Comparison of ENCODE assay signal across 9 cellular contexts in the genomic region with DNA sequence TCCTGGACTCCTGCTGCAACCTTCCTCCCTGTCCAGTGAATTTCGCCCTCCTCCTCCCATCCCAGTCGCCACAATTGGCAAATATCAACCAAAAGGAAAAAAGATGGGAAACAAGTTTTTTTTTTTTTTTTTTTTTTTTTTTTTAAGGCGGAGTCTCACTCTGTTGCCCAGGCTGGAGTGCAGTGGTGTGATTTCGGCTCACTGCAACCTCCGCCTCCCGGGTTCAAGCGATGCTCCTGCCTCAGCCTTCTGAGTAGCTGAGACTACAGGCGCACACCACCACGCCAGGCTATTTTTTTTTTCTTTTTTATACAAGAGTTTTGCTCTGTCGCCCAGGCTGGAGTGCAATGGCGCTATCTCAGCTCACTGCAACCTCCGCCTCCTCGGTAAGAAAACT. TPM values are rescaled to one million over a fixed set of nuclear protein-coding genes. Genes with fewer than 3 reads are reported as not detected.
DNase-seq lines count a peak whose midpoint lies in the region; ATAC-seq, FAIRE-seq and TF ChIP-seq lines count a peak whose summit lies in the region.
"Not testable (repeated sequence)": the region's sequence is repeated elsewhere in the genome, so short reads cannot be mapped to it uniquely, and the experiment has no call there.
"Had no signal": no experiment of that assay in that cellular context is flagged by ENCODE, and none has a peak within 500 bp of the region (broad histone marks: within the 10 kb centered on the region; RNA-seq: fewer than 3 reads in every experiment).

No MANE protein-coding gene starts in this region.

- 35% methylated on average over 5 of the region's 13 CpGs for WGBS in K562 (ENCODE audit: insufficient coverage, low coverage, missing lambda C conversion rate)
- WGBS in prostate gland: 19% methylated on average over 13 of the region's 13 CpGs

- H3K36me3 Mint-ChIP-seq in Caco-2 (ENCODE audit: insufficient read depth, unreplicated experiment): not testable (repeated sequence)
- peaks cover 21% of the 10 kb centered on the region for H3K36me3 Mint-ChIP-seq in activated CD4-positive, alpha-beta T cell treated with anti-CD3 and anti-CD28 coated beads, Interleukin-2, amount 10 ng/mL, durations not matched to agents 7 days and 5 days (ENCODE audit: low read depth)

- not testable (repeated sequence) for H3K27me3 ChIP-seq in Caco-2 (replicated peaks; ENCODE audit: control insufficient read depth, insufficient read depth, low read length); Loucy (ENCODE audit: insufficient read depth, low read length, poor library complexity, severe bottlenecking); K562 (ENCODE audit: control insufficient read depth in 2 of 2, insufficient read depth in 2 of 2, low read length in 2 of 2); fibroblast of lung (ENCODE audit: control insufficient read depth, insufficient read depth, low read length); mucosa of rectum (ENCODE audit: control insufficient read depth in 2 of 2, insufficient read depth in 2 of 2, low read length in 2 of 2); prostate gland (replicated peaks; ENCODE audit: insufficient read depth); tibial artery

- not testable (repeated sequence) for TF ChIP-seq POLR2A in K562 (conservative IDR thresholded peaks at IDR 0.05); prostate gland (IDR thresholded peaks at IDR 0.05)

- H3K9me2 ChIP-seq in Loucy (replicated peaks; ENCODE audit: low read depth, low read length): not testable (repeated sequence)

- TF ChIP-seq CTCF in Caco-2 (IDR thresholded peaks at IDR 0.05; ENCODE audit: insufficient read depth in 1 of 2, low read depth in 1 of 2, low read length in 1 of 2, severe bottlenecking in 1 of 2, unreplicated experiment in 1 of 2); Loucy (conservative IDR thresholded peaks at IDR 0.05; ENCODE audit: low read length); K562 (IDR thresholded peaks at IDR 0.05 in 2 of 3, conservative IDR thresholded peaks at IDR 0.05 in 1 of 3; ENCODE audit: insufficient read depth in 2 of 3, low read depth in 1 of 3, low read length in 3 of 3); fibroblast of lung (conservative IDR thresholded peaks at IDR 0.05 in 1 of 2, IDR thresholded peaks at IDR 0.05 in 1 of 2; ENCODE audit: low read depth in 1 of 2, low read length in 2 of 2); prostate gland (IDR thresholded peaks at IDR 0.05); tibial artery (IDR thresholded peaks at IDR 0.05): not testable (repeated sequence)

- peak overlapping the region; percentile 62 for H3K27ac Mint-ChIP-seq in Caco-2 (ENCODE audit: unreplicated experiment)
- peak overlapping the region; percentile 36 for H3K27ac Mint-ChIP-seq in activated CD4-positive, alpha-beta T cell treated with anti-CD3 and anti-CD28 coated beads, Interleukin-2, amount 10 ng/mL, durations not matched to agents 7 days and 5 days

- CTCF ChIA-PET in Caco-2 (lab: Charles Lee): interaction anchor here (0.6 to 3.1 kb wide), 4 partner anchors 9 to 53 kb away, joined by 5 to 24 read pairs (median 8); partner anchors contain the start of gene NOL12
- CTCF ChIA-PET in activated CD4-positive, alpha-beta T cell treated with anti-CD3 and anti-CD28 coated beads, Interleukin-2, amount 10 ng/mL, durations not matched to agents 7 days and 5 days (lab: Charles Lee): interaction anchor here (0.9 to 2.5 kb wide), 5 partner anchors 11 to 74 kb away, joined by 3 to 10 read pairs (median 3); no protein-coding TSS in a partner anchor
- CTCF ChIA-PET in K562 (lab: Yijun Ruan, JAX; ENCODE audit: low intra/inter-chr PET ratio): not testable (repeated sequence)

- TF ChIP-seq EP300 in K562 (IDR thresholded peaks at IDR 0.05; ENCODE audit: low read length): not testable (repeated sequence)

- H3K9me3 ChIP-seq in Caco-2; Loucy (ENCODE audit: insufficient read depth, low read depth, low read length); K562 (replicated peaks; ENCODE audit: control insufficient read depth, insufficient read depth, low read depth, low read length); fibroblast of lung (ENCODE audit: control insufficient read depth, insufficient read depth, low read depth, low read length); mucosa of rectum (ENCODE audit: control insufficient read depth in 2 of 2, low read length in 2 of 2); prostate gland; tibial artery: not testable (repeated sequence)

- H3K9me3 Mint-ChIP-seq in Caco-2 (ENCODE audit: unreplicated experiment); activated CD4-positive, alpha-beta T cell treated with anti-CD3 and anti-CD28 coated beads, Interleukin-2, amount 10 ng/mL, durations not matched to agents 7 days and 5 days: not testable (repeated sequence)

- BruUV-seq in Caco-2 (replicated peaks; lab: Mats Ljungman, UMichigan); K562 (replicated peaks; lab: Mats Ljungman, UMichigan): not testable (repeated sequence)

- H3K9me1 ChIP-seq in K562 (ENCODE audit: control insufficient read depth, insufficient read depth, low read length): not testable (repeated sequence)

- H3K4me1 ChIP-seq in Caco-2; fibroblast of lung (ENCODE audit: control insufficient read depth, extremely low read depth, insufficient read depth, low read length); prostate gland (replicated peaks): not testable (repeated sequence)
- H3K4me1 ChIP-seq in Loucy (ENCODE audit: insufficient read depth, low read length, poor library complexity, severe bottlenecking) (peaks cover 13% of the 10 kb centered on the region), K562 (replicated peaks in 1 of 2; ENCODE audit: control insufficient read depth in 2 of 2, insufficient read depth in 2 of 2, low read length in 2 of 2) (peaks cover 2 to 16% of the 10 kb centered on the region in 2 experiments; a peak in 3 of 5 replicates), mucosa of rectum (ENCODE audit: control insufficient read depth in 2 of 2, insufficient read depth in 2 of 2, low read length in 2 of 2) (peaks cover 9 to 14% of the 10 kb centered on the region in 2 donors), tibial artery (peaks cover 0 to 20% (median 17%) of the 10 kb centered on the region in 4 donors)

- not testable (repeated sequence) for TF ChIP-seq RAD21 in K562 (CRISPR knock-in tag; conservative IDR thresholded peaks at IDR 0.05 in 1 of 2, IDR thresholded peaks at IDR 0.05 in 1 of 2)

- H3K27ac ChIP-seq in K562 (ENCODE audit: extremely low read depth, low read depth, low read length); fibroblast of lung (ENCODE audit: insufficient read depth, low read length); mucosa of rectum (ENCODE audit: low read depth in 2 of 2, low read length in 2 of 2); prostate gland: not testable (repeated sequence)
- peak overlapping the region; percentile 50 to 69 for H3K27ac ChIP-seq in tibial artery

- DNase-seq in Caco-2; activated CD4-positive, alpha-beta T cell treated with anti-CD3 and anti-CD28 coated beads, Interleukin-2, amount 10 ng/mL, durations not matched to agents 7 days and 5 days; K562 (ENCODE audit: extremely low read depth in 1 of 4, low spot score in 3 of 4); fibroblast of lung (ENCODE audit: low read depth in 2 of 2); prostate gland (ENCODE audit: low spot score); tibial artery: not testable (repeated sequence)

- FAIRE-seq in K562 (lab: Jason Lieb, UNC): not testable (repeated sequence)

- peak overlapping the region; percentile 55 for H3K4me3 Mint-ChIP-seq in Caco-2 (ENCODE audit: unreplicated experiment)
- peak overlapping the region; percentile 62 for H3K4me3 Mint-ChIP-seq in activated CD4-positive, alpha-beta T cell treated with anti-CD3 and anti-CD28 coated beads, Interleukin-2, amount 10 ng/mL, durations not matched to agents 7 days and 5 days

- H3K4me1 Mint-ChIP-seq in Caco-2 (ENCODE audit: low read depth, unreplicated experiment): peaks cover 13% of the 10 kb centered on the region
- H3K4me1 Mint-ChIP-seq in activated CD4-positive, alpha-beta T cell treated with anti-CD3 and anti-CD28 coated beads, Interleukin-2, amount 10 ng/mL, durations not matched to agents 7 days and 5 days: peaks cover 17% of the 10 kb centered on the region

- in situ Hi-C loops in K562 (cut with MboI): not testable (repeated sequence)

- not testable (repeated sequence) for H2AFZ ChIP-seq in Loucy (ENCODE audit: low read length); fibroblast of lung (ENCODE audit: low read length)
- H2AFZ ChIP-seq in K562 (ENCODE audit: low read depth, low read length): peak overlapping the region; percentile 65

- not testable (repeated sequence) for H3K79me2 ChIP-seq in Loucy (ENCODE audit: insufficient read depth, low read length); K562 (ENCODE audit: control insufficient read depth, insufficient read depth, low read length); fibroblast of lung (ENCODE audit: control insufficient read depth, insufficient read depth, low read length)

- not testable (repeated sequence) for H3K9ac ChIP-seq in Loucy (ENCODE audit: low read depth, low read length, poor library complexity, severe bottlenecking); fibroblast of lung (ENCODE audit: insufficient read depth, low read length); mucosa of rectum (ENCODE audit: low read depth in 1 of 2, low read length in 2 of 2)
- peak overlapping the region in 1 of 2 experiments; percentile 56; a peak in 1 of 4 replicates for H3K9ac ChIP-seq in K562 (ENCODE audit: insufficient read depth in 1 of 2, low read depth in 2 of 2, low read length in 2 of 2)

- not testable (repeated sequence) for H3K4me3 ChIP-seq in Caco-2 (ENCODE audit: low read depth, low read length); K562
- H3K4me3 ChIP-seq in Loucy (ENCODE audit: low read length, poor library complexity, severe bottlenecking) (peak overlapping the region; percentile 55), fibroblast of lung (replicated peaks in 1 of 4; ENCODE audit: control extremely low read depth in 1 of 4, insufficient read depth in 1 of 4, low read depth in 3 of 4, low read length in 4 of 4) (peak overlapping the region in 1 of 4 experiments; percentile 38), mucosa of rectum (ENCODE audit: low read length in 2 of 2) (peak overlapping the region; percentile 29 to 57), prostate gland (peak overlapping the region; percentile 13 to 16), tibial artery (peak overlapping the region; percentile 21 to 35)

- POLR2A ChIA-PET in Caco-2 (lab: Charles Lee); activated CD4-positive, alpha-beta T cell treated with anti-CD3 and anti-CD28 coated beads, Interleukin-2, amount 10 ng/mL, durations not matched to agents 7 days and 5 days (lab: Charles Lee): not testable (repeated sequence)
- POLR2A ChIA-PET in K562 (lab: Yijun Ruan, JAX): interaction anchor here (2.7 kb wide), 1 partner anchor 10 kb away, joined by 8 read pairs; the partner anchor contains the start of gene NOL12

- H3K36me3 ChIP-seq in Caco-2 (ENCODE audit: control insufficient read depth, insufficient read depth, low read length); prostate gland: not testable (repeated sequence)
- H3K36me3 ChIP-seq in Loucy (ENCODE audit: insufficient read depth, low read length): peaks cover 21% of the 10 kb centered on the region; the same call in 1 of the 2 replicates
- H3K36me3 ChIP-seq in K562 (ENCODE audit: control insufficient read depth, insufficient read depth, low read length): peaks cover 20% of the 10 kb centered on the region; the same call in 2 of the 3 replicates
- H3K36me3 ChIP-seq in fibroblast of lung (ENCODE audit: control insufficient read depth, insufficient read depth, low read length): peaks cover 11% of the 10 kb centered on the region
- H3K36me3 ChIP-seq in mucosa of rectum (ENCODE audit: control insufficient read depth in 2 of 2, insufficient read depth in 2 of 2, low read length in 2 of 2): peaks cover 18 to 28% of the 10 kb centered on the region in 2 donors
- H3K36me3 ChIP-seq in tibial artery: peaks cover 20 to 25% (median 23%) of the 10 kb centered on the region in 3 donors

- ATAC-seq in K562: not testable (repeated sequence)

- intact Hi-C loops in Caco-2 (cut with micrococcal nuclease; ENCODE audit: unreplicated experiment): loop anchor here (1.0 to 2.0 kb wide), 3 partner anchors 10 to 53 kb away; partner anchors contain the start of gene NOL12
- intact Hi-C loops in K562 (cut with micrococcal nuclease); prostate gland (cut with DNase I); tibial artery (cut with DNase I; ENCODE audit: low total_unique reads): not testable (repeated sequence)

- H3K27me3 Mint-ChIP-seq in Caco-2 (ENCODE audit: insufficient read depth, unreplicated experiment); activated CD4-positive, alpha-beta T cell treated with anti-CD3 and anti-CD28 coated beads, Interleukin-2, amount 10 ng/mL, durations not matched to agents 7 days and 5 days: not testable (repeated sequence)

- not testable (repeated sequence) for H4K20me1 ChIP-seq in Loucy (ENCODE audit: insufficient read depth, low read length, poor library complexity, severe bottlenecking); K562 (replicated peaks; ENCODE audit: control insufficient read depth, insufficient read depth, low read length); fibroblast of lung (ENCODE audit: control insufficient read depth, extremely low read depth, insufficient read depth, low read length)

- H3F3A ChIP-seq in Loucy (ENCODE audit: low read depth): not testable (repeated sequence)

- H3K4me2 ChIP-seq in Loucy (ENCODE audit: low read depth, low read length, poor library complexity, severe bottlenecking) (peak overlapping the region; percentile 67), K562 (ENCODE audit: insufficient read depth, low read length) (peak overlapping the region; percentile 67), fibroblast of lung (ENCODE audit: extremely low read depth, insufficient read depth, low read length) (peak overlapping the region; percentile 74)

RNA-seq across cellular contexts. Expression of gene TRIOBP, which starts 0.6 kb away (rescaled TPM):
- 30.7 and 38.4 TPM in 2 replicates for total RNA-seq in Caco-2 (2022)
- 10 to 100 TPM; 44.1 to 53.5 TPM for total RNA-seq in activated CD4-positive, alpha-beta T cell treated with anti-CD3 and anti-CD28 coated beads, Interleukin-2, amount 10 ng/mL, durations not matched to agents 7 days and 5 days
- total RNA-seq in K562 (2011; cell fraction: chromatin; rRNA removed; ENCODE audit: low replicate concordance): 9.1 and 30.1 TPM in 2 replicates
- total RNA-seq in K562 (2011; cell fraction: nucleolus; rRNA removed): 16.3 and 16.6 TPM in 2 replicates
- total RNA-seq in K562 (2011; cell fraction: nucleoplasm; rRNA removed): 9.3 and 13.8 TPM in 2 replicates
- total RNA-seq in K562 (2014; rRNA removed): 9.4 and 11.9 TPM in 2 replicates
- 2.9 and 3.3 TPM in 2 replicates for total RNA-seq in K562 (2014; rRNA removed; fragmentation: Illumina TruSeq; extraction: Trizol)
- total RNA-seq in K562 (2015; rRNA removed; fragmentation: Illumina TruSeq; extraction: Trizol): 4.0 and 4.6 TPM in 2 replicates
- total RNA-seq in K562 (2021): 9.9 and 11.0 TPM in 2 replicates
- polyA plus RNA-seq in K562 (2011; rRNA removed): 6.7 and 9.9 TPM in 2 replicates
- 6.9 and 10.9 TPM in 2 replicates for polyA plus RNA-seq in K562 (2011; cell fraction: cytosol; rRNA removed)
- polyA plus RNA-seq in K562 (2011; cell fraction: nucleus; rRNA removed): 18.4 and 22.5 TPM in 2 replicates
- 6.7 and 16.8 TPM in 2 replicates for polyA plus RNA-seq in K562 (2012)
- 5.5 and 6.6 TPM in 2 replicates for polyA plus RNA-seq in K562 (2014; fragmentation: Illumina TruSeq; extraction: Trizol)
- polyA plus RNA-seq in K562 (2014; fragmentation: Nextera tagmentation; extraction: Ambion mirVana): under 1 TPM; 0.24 TPM
- 13.2 and 13.8 TPM in 2 replicates for polyA plus RNA-seq in K562 (2014; rRNA removed)
- 7.9 and 10.8 TPM in 2 replicates for polyA minus RNA-seq in K562 (2011; rRNA and poly(A)+ RNA removed)
- polyA minus RNA-seq in K562 (2011; cell fraction: cytosol; rRNA and poly(A)+ RNA removed): 3.1 and 3.9 TPM in 2 replicates
- 5.8 and 8.2 TPM in 2 replicates for polyA minus RNA-seq in K562 (2011; cell fraction: nucleus; rRNA and poly(A)+ RNA removed)
- total RNA-seq in fibroblast of lung: 105 and 131 TPM in 2 replicates
- 32.9 and 35.4 TPM in 2 replicates for polyA plus RNA-seq in fibroblast of lung
- 104 and 109 TPM in 2 replicates for polyA plus RNA-seq in fibroblast of lung (2012)
- 188 and 198 TPM in 2 replicates for polyA minus RNA-seq in fibroblast of lung (ENCODE audit: low replicate concordance)
- total RNA-seq in prostate gland: 100 to 1,000 TPM; 114 to 115 TPM

RNA-seq across cellular contexts. Expression of gene NOL12, which starts 10.1 kb away (rescaled TPM):
- total RNA-seq in Caco-2 (2022) (20.2 and 22.3 TPM in 2 replicates), K562 (2014; rRNA removed) (40.9 and 42.2 TPM in 2 replicates), K562 (2014; rRNA removed; fragmentation: Illumina TruSeq; extraction: Trizol) (8.4 and 13.9 TPM in 2 replicates), K562 (2015; rRNA removed; fragmentation: Illumina TruSeq; extraction: Trizol) (29.1 and 33.7 TPM in 2 replicates), K562 (2021) (26.8 and 28.5 TPM in 2 replicates), fibroblast of lung (12.1 and 15.4 TPM in 2 replicates), prostate gland (10 to 100 TPM; 39.6 to 49.0 TPM)
- total RNA-seq in activated CD4-positive, alpha-beta T cell treated with anti-CD3 and anti-CD28 coated beads, Interleukin-2, amount 10 ng/mL, durations not matched to agents 7 days and 5 days: 10 to 100 TPM; 57.3 to 57.7 TPM
- 24.1 and 61.4 TPM in 2 replicates for total RNA-seq in K562 (2011; cell fraction: chromatin; rRNA removed; ENCODE audit: low replicate concordance)
- 43.3 and 44.0 TPM in 2 replicates for total RNA-seq in K562 (2011; cell fraction: nucleolus; rRNA removed)
- total RNA-seq in K562 (2011; cell fraction: nucleoplasm; rRNA removed): 30.8 and 31.2 TPM in 2 replicates
- polyA plus RNA-seq in K562 (2011; rRNA removed) (17.2 and 19.8 TPM in 2 replicates), K562 (2014; fragmentation: Illumina TruSeq; extraction: Trizol) (33.6 and 34.3 TPM in 2 replicates), K562 (2014; fragmentation: Nextera tagmentation; extraction: Ambion mirVana) (10 to 100 TPM in 1 of 2 experiments, 1 to 10 TPM in 1; 2.8 to 10.5 TPM), K562 (2014; rRNA removed) (40.8 and 41.4 TPM in 2 replicates), fibroblast of lung (12.8 and 26.1 TPM in 2 replicates)
- 19.6 and 24.7 TPM in 2 replicates for polyA plus RNA-seq in K562 (2011; cell fraction: cytosol; rRNA removed)
- polyA plus RNA-seq in K562 (2011; cell fraction: nucleus; rRNA removed): 38.3 and 48.3 TPM in 2 replicates
- polyA plus RNA-seq in K562 (2012): 25.1 and 27.1 TPM in 2 replicates
- 7.3 and 8.8 TPM in 2 replicates for polyA minus RNA-seq in K562 (2011; rRNA and poly(A)+ RNA removed)
- polyA minus RNA-seq in K562 (2011; cell fraction: cytosol; rRNA and poly(A)+ RNA removed): 8.7 and 12.7 TPM in 2 replicates
- 7.2 and 10.0 TPM in 2 replicates for polyA minus RNA-seq in K562 (2011; cell fraction: nucleus; rRNA and poly(A)+ RNA removed)
- polyA plus RNA-seq in fibroblast of lung (2012): 16.0 and 29.1 TPM in 2 replicates
- polyA minus RNA-seq in fibroblast of lung (ENCODE audit: low replicate concordance): 5.0 and 6.3 TPM in 2 replicates

RNA-seq across cellular contexts. Expression of gene LGALS1, which starts 20.8 kb away (rescaled TPM):
- total RNA-seq in Caco-2 (2022) (3.2 and 4.8 TPM in 2 replicates), K562 (2014; rRNA removed) (373 and 487 TPM in 2 replicates), K562 (2014; rRNA removed; fragmentation: Illumina TruSeq; extraction: Trizol) (94.3 and 160 TPM in 2 replicates), K562 (2015; rRNA removed; fragmentation: Illumina TruSeq; extraction: Trizol) (455 and 466 TPM in 2 replicates), K562 (2021) (330 and 373 TPM in 2 replicates), fibroblast of lung (6,362 and 11,230 TPM in 2 replicates), prostate gland (1,000 to 10,000 TPM in 1 of 2 donors, 100 to 1,000 TPM in 1; 365 to 1,063 TPM)
- total RNA-seq in activated CD4-positive, alpha-beta T cell treated with anti-CD3 and anti-CD28 coated beads, Interleukin-2, amount 10 ng/mL, durations not matched to agents 7 days and 5 days: 1,000 to 10,000 TPM; 1,140 to 1,273 TPM
- total RNA-seq in K562 (2011; cell fraction: chromatin; rRNA removed; ENCODE audit: low replicate concordance): 14.2 and 41.4 TPM in 2 replicates
- total RNA-seq in K562 (2011; cell fraction: nucleolus; rRNA removed): 152 and 183 TPM in 2 replicates
- total RNA-seq in K562 (2011; cell fraction: nucleoplasm; rRNA removed): 99.6 and 131 TPM in 2 replicates
- polyA plus RNA-seq in K562 (2011; rRNA removed) (800 and 995 TPM in 2 replicates), K562 (2014; fragmentation: Illumina TruSeq; extraction: Trizol) (189 and 298 TPM in 2 replicates), K562 (2014; fragmentation: Nextera tagmentation; extraction: Ambion mirVana) (100 to 1,000 TPM; 240 to 301 TPM), K562 (2014; rRNA removed) (474 and 680 TPM in 2 replicates), fibroblast of lung (5,090 and 5,801 TPM in 2 replicates)
- 1,618 and 2,500 TPM in 2 replicates for polyA plus RNA-seq in K562 (2011; cell fraction: cytosol; rRNA removed)
- polyA plus RNA-seq in K562 (2011; cell fraction: nucleus; rRNA removed): 492 and 635 TPM in 2 replicates
- polyA plus RNA-seq in K562 (2012): 1,292 and 1,616 TPM in 2 replicates
- 187 and 354 TPM in 2 replicates for polyA minus RNA-seq in K562 (2011; rRNA and poly(A)+ RNA removed)
- polyA minus RNA-seq in K562 (2011; cell fraction: cytosol; rRNA and poly(A)+ RNA removed): 194 and 200 TPM in 2 replicates
- 64.1 and 86.9 TPM in 2 replicates for polyA minus RNA-seq in K562 (2011; cell fraction: nucleus; rRNA and poly(A)+ RNA removed)
- polyA plus RNA-seq in fibroblast of lung (2012): 11,602 and 14,894 TPM in 2 replicates
- 14,591 and 18,200 TPM in 2 replicates for polyA minus RNA-seq in fibroblast of lung (ENCODE audit: low replicate concordance)

RNA-seq across cellular contexts. Expression of gene PDXP, which starts 37.7 kb away (rescaled TPM):
- total RNA-seq in Caco-2 (2022) (24.1 and 24.5 TPM in 2 replicates), K562 (2014; rRNA removed) (38.8 and 55.8 TPM in 2 replicates), K562 (2014; rRNA removed; fragmentation: Illumina TruSeq; extraction: Trizol) (27.6 and 29.0 TPM in 2 replicates), K562 (2015; rRNA removed; fragmentation: Illumina TruSeq; extraction: Trizol) (30.9 and 32.5 TPM in 2 replicates), K562 (2021) (47.5 and 50.0 TPM in 2 replicates), fibroblast of lung (4.0 and 5.1 TPM in 2 replicates), prostate gland (10 to 100 TPM; 12.9 to 87.8 TPM)
- total RNA-seq in activated CD4-positive, alpha-beta T cell treated with anti-CD3 and anti-CD28 coated beads, Interleukin-2, amount 10 ng/mL, durations not matched to agents 7 days and 5 days: 10 to 100 TPM; 21.5 to 21.8 TPM
- 8.1 and 23.1 TPM in 2 replicates for total RNA-seq in K562 (2011; cell fraction: chromatin; rRNA removed; ENCODE audit: low replicate concordance)
- 20.8 and 21.3 TPM in 2 replicates for total RNA-seq in K562 (2011; cell fraction: nucleolus; rRNA removed)
- total RNA-seq in K562 (2011; cell fraction: nucleoplasm; rRNA removed): 19.4 and 21.3 TPM in 2 replicates
- polyA plus RNA-seq in K562 (2011; rRNA removed) (42.8 and 51.4 TPM in 2 replicates), K562 (2014; fragmentation: Illumina TruSeq; extraction: Trizol) (54.2 and 62.3 TPM in 2 replicates), K562 (2014; fragmentation: Nextera tagmentation; extraction: Ambion mirVana) (10 to 100 TPM in 1 of 2 experiments, 1 to 10 TPM in 1; 7.9 to 11.8 TPM), K562 (2014; rRNA removed) (45.7 and 47.8 TPM in 2 replicates), fibroblast of lung (7.9 and 14.7 TPM in 2 replicates)
- polyA plus RNA-seq in K562 (2011; cell fraction: cytosol; rRNA removed): 73.7 and 106 TPM in 2 replicates
- 34.8 and 35.2 TPM in 2 replicates for polyA plus RNA-seq in K562 (2011; cell fraction: nucleus; rRNA removed)
- polyA plus RNA-seq in K562 (2012): 25.7 and 42.5 TPM in 2 replicates
- polyA minus RNA-seq in K562 (2011; rRNA and poly(A)+ RNA removed): 21.5 and 27.1 TPM in 2 replicates
- 30.1 and 30.4 TPM in 2 replicates for polyA minus RNA-seq in K562 (2011; cell fraction: cytosol; rRNA and poly(A)+ RNA removed)
- polyA minus RNA-seq in K562 (2011; cell fraction: nucleus; rRNA and poly(A)+ RNA removed): 8.6 and 12.3 TPM in 2 replicates
- 6.9 and 16.5 TPM in 2 replicates for polyA plus RNA-seq in fibroblast of lung (2012)
- 14.5 and 15.0 TPM in 2 replicates for polyA minus RNA-seq in fibroblast of lung (ENCODE audit: low replicate concordance)

RNA-seq across cellular contexts. Expression of gene SH3BP1, which starts 56.8 kb away (rescaled TPM):
- total RNA-seq in Caco-2 (2022): 19.8 and 20.7 TPM in 2 replicates
- total RNA-seq in activated CD4-positive, alpha-beta T cell treated with anti-CD3 and anti-CD28 coated beads, Interleukin-2, amount 10 ng/mL, durations not matched to agents 7 days and 5 days: 100 to 1,000 TPM; 184 to 187 TPM
- 27.4 and 84.8 TPM in 2 replicates for total RNA-seq in K562 (2011; cell fraction: chromatin; rRNA removed; ENCODE audit: low replicate concordance)
- 40.0 and 41.0 TPM in 2 replicates for total RNA-seq in K562 (2011; cell fraction: nucleolus; rRNA removed)
- total RNA-seq in K562 (2011; cell fraction: nucleoplasm; rRNA removed): 21.5 and 25.7 TPM in 2 replicates
- total RNA-seq in K562 (2014; rRNA removed): 18.6 and 21.2 TPM in 2 replicates
- total RNA-seq in K562 (2014; rRNA removed; fragmentation: Illumina TruSeq; extraction: Trizol): 7.4 and 9.7 TPM in 2 replicates
- total RNA-seq in K562 (2015; rRNA removed; fragmentation: Illumina TruSeq; extraction: Trizol): 9.3 and 9.4 TPM in 2 replicates
- 29.9 and 36.2 TPM in 2 replicates for total RNA-seq in K562 (2021)
- polyA plus RNA-seq in K562 (2011; rRNA removed): 11.5 and 14.9 TPM in 2 replicates
- polyA plus RNA-seq in K562 (2011; cell fraction: cytosol; rRNA removed): 10.1 and 21.2 TPM in 2 replicates
- polyA plus RNA-seq in K562 (2011; cell fraction: nucleus; rRNA removed): 23.7 and 33.6 TPM in 2 replicates
- polyA plus RNA-seq in K562 (2012): 34.0 and 58.5 TPM in 2 replicates
- polyA plus RNA-seq in K562 (2014; fragmentation: Illumina TruSeq; extraction: Trizol): 32.1 and 36.0 TPM in 2 replicates
- polyA plus RNA-seq in K562 (2014; fragmentation: Nextera tagmentation; extraction: Ambion mirVana): under 1 TPM; 0.10 to 0.17 TPM
- polyA plus RNA-seq in K562 (2014; rRNA removed): 8.7 and 10.4 TPM in 2 replicates
- polyA minus RNA-seq in K562 (2011; rRNA and poly(A)+ RNA removed): 16.7 and 17.5 TPM in 2 replicates
- polyA minus RNA-seq in K562 (2011; cell fraction: cytosol; rRNA and poly(A)+ RNA removed): 12.7 and 19.9 TPM in 2 replicates
- polyA minus RNA-seq in K562 (2011; cell fraction: nucleus; rRNA and poly(A)+ RNA removed): 13.7 and 15.5 TPM in 2 replicates
- 3.1 and 6.2 TPM in 2 replicates for total RNA-seq in fibroblast of lung
- 2.9 and 5.5 TPM in 2 replicates for polyA plus RNA-seq in fibroblast of lung
- 7.7 and 15.2 TPM in 2 replicates for polyA plus RNA-seq in fibroblast of lung (2012)
- 15.3 and 34.4 TPM in 2 replicates for polyA minus RNA-seq in fibroblast of lung (ENCODE audit: low replicate concordance)
- 10 to 100 TPM; 10.9 to 12.0 TPM for total RNA-seq in prostate gland
- total RNA-seq: myocyte had no signal
